Comparison of ENCODE assay signal across 27 cellular contexts in the genomic region with DNA sequence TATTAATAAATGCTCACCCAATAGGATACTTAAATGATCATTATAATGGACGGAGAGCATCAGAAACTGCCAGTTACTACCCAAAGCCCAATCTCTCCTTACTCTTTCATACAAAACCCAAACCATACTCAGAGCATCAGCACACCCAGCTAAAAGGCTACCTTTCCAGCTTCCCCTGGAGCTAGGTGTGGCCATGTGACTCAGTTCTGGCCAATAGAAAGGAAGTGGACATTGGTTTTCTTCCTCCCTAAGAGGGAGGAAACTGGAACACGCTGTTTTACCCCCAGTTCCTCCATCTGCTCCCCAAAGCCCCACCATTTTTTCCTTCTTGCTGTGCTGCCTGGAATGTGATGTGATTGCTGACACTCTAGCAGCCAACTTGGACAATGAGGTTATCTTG.
"Had no signal": no experiment of that assay in that cellular context is flagged by ENCODE, and none has a peak within 500 bp of the region (broad histone marks: within the 10 kb centered on the region; RNA-seq: fewer than 3 reads in every experiment).

No MANE protein-coding gene starts in this region.

- H3K4me1 ChIP-seq: stomach, suprapubic skin, thyroid gland, tibial artery, tibial nerve, transverse colon, upper lobe of right lung, uterus, vagina had no signal

- H3K4me3 ChIP-seq: stomach, suprapubic skin, testis, thoracic aorta, thyroid gland, tibial artery, tibial nerve, transverse colon, upper lobe of left lung, upper lobe of right lung, uterus, vagina had no signal

- FAIRE-seq: urothelium cell line had no signal

- DNase-seq: stimulated activated CD4-positive, alpha-beta T cell treated with anti-CD3 and anti-CD28 coated beads, Interleukin-2, amount 100 ng/mL, for 48 hours; stimulated activated CD4-positive, alpha-beta T cell treated with anti-CD3 and anti-CD28 coated beads, Interleukin-4, amount 100 ng/mL, for 1 hour; stimulated activated CD4-positive, alpha-beta T cell treated with anti-CD3 and anti-CD28 coated beads, Interleukin-4, amount 100 ng/mL, for 24 hours; stimulated activated CD4-positive, alpha-beta T cell treated with anti-CD3 and anti-CD28 coated beads, Interleukin-4, amount 100 ng/mL, for 4 hours; stimulated activated CD8-positive, alpha-beta memory T cell treated with anti-CD3 and anti-CD28 coated beads, Interleukin-4, amount 100 ng/mL, for 48 hours; stimulated activated naive B cell treated with anti-CD40 and anti-IgM and Interleukin-4, amounts not matched to agents 10 μg/mL and 1 μg/mL and 100 μg/mL, for 72 hours; stimulated activated naive CD4-positive, alpha-beta T cell; stimulated activated naive CD4-positive, alpha-beta T cell treated with Interleukin-2 at 50 U/mL for 16 hours; stimulated activated naive CD8-positive, alpha-beta T cell treated with anti-CD3 and anti-CD28 coated beads, Interleukin-15, amount 100 ng/mL, for 72 hours; stimulated activated naive CD8-positive, alpha-beta T cell treated with anti-CD3 and anti-CD28 coated beads, Interleukin-15, Interleukin-2, amounts not matched to agents 100 U/mL and 50 U/mL, for 24 hours; stomach; substantia nigra; testis; thyroid gland; tibial artery; transverse colon; trophoblast cell; upper lobe of left lung; upper lobe of right lung; uterus had no signal

- H3K9me3 ChIP-seq: stomach, suprapubic skin, testis, thoracic aorta, thyroid gland, tibial artery, transverse colon, upper lobe of left lung, upper lobe of right lung, uterus, vagina had no signal

- H3K27ac ChIP-seq: stomach, suprapubic skin, testis, thoracic aorta, thyroid gland, tibial artery, tibial nerve, transverse colon, upper lobe of left lung, upper lobe of right lung, uterus, vagina had no signal

- H3K36me3 ChIP-seq: thoracic aorta, thyroid gland, uterus had no signal

- H3K27me3 ChIP-seq: stomach, suprapubic skin, testis, thyroid gland, tibial artery, tibial nerve, transverse colon, upper lobe of left lung, upper lobe of right lung, uterus, vagina had no signal

- ATAC-seq: stimulated activated effector memory CD8-positive, alpha-beta T cell treated with anti-CD3 and anti-CD28 coated beads, Interleukin-12 subunit alpha, Interleukin-12 subunit beta, amount 100 ng/mL, for 72 hours; stimulated activated memory B cell treated with anti-CD40 and anti-IgM and Interleukin-4, amounts not matched to agents 10 μg/mL and 1 μg/mL and 100 μg/mL, for 72 hours; stimulated activated naive B cell treated with anti-CD40 and anti-IgM and Interleukin-4, amounts not matched to agents 10 μg/mL and 1 μg/mL and 100 μg/mL, for 72 hours; stimulated activated naive CD8-positive, alpha-beta T cell treated with anti-CD3 and anti-CD28 coated beads, Interleukin-15, amount 100 ng/mL, for 72 hours; stimulated activated naive CD8-positive, alpha-beta T cell treated with anti-CD3 and anti-CD28 coated beads, Interleukin-15, Interleukin-2, amounts not matched to agents 100 U/mL and 50 U/mL, for 24 hours; upper lobe of right lung had no signal
